In genomic region chr2:157414050-157414449, GRCh38 we compare ENCODE assay signal across 12 cellular contexts. TPM values are rescaled to one million over a fixed set of nuclear protein-coding genes. Genes with fewer than 3 reads are reported as not detected.
DNase-seq lines count a peak whose midpoint lies in the region; ATAC-seq, FAIRE-seq and TF ChIP-seq lines count a peak whose summit lies in the region.
"Had no signal": no experiment of that assay in that cellular context is flagged by ENCODE, and none has a peak within 500 bp of the region (broad histone marks: within the 10 kb centered on the region; RNA-seq: fewer than 3 reads in every experiment).

No MANE protein-coding gene starts in this region.

- no peaks in the 10 kb centered on the region for H3K27me3 Mint-ChIP-seq in activated CD4-positive, alpha-beta T cell treated with anti-CD3 and anti-CD28 coated beads for 36 hours
- H3K27me3 Mint-ChIP-seq in IgD-negative memory B cell, result no peaks in the 10 kb centered on the region

- no peak overlapping the region for H3K4me3 ChIP-seq in small intestine (ENCODE audit: low read depth in 1 of 2, low read length in 2 of 2)
- H3K4me3 ChIP-seq in mammary epithelial cell (replicated peaks in 1 of 3; ENCODE audit: insufficient read depth in 1 of 3, low read depth in 2 of 3, low read length in 3 of 3), result no peak overlapping the region
- H3K4me3 ChIP-seq: cardiac muscle cell, uterus had no signal

- FAIRE-seq in small intestine (lab: Jason Lieb, UNC), result no peak
- FAIRE-seq: A204.1 had no signal

- H2AFZ ChIP-seq in mammary epithelial cell (ENCODE audit: low read depth, low read length), result no peak overlapping the region

- dilution Hi-C loops in mammary epithelial cell (cut with HindIII; ENCODE audit: low sequenced_read_pairs), result no loop called here

- in situ Hi-C loops in mammary epithelial cell (cut with MboI; ENCODE audit: low sequenced_read_pairs in 2 of 2), result no loop called here

- H3K36me3 ChIP-seq in small intestine (ENCODE audit: control insufficient read depth in 2 of 2, insufficient read depth in 2 of 2, low read length in 2 of 2) (peaks cover 2 to 3% of the 10 kb centered on the region in 2 donors), mammary epithelial cell (ENCODE audit: insufficient read depth, low read length) (no peaks in the 10 kb centered on the region)
- H3K36me3 ChIP-seq: cardiac muscle cell, uterus had no signal

- no peaks in the 10 kb centered on the region for H3K9me3 Mint-ChIP-seq in activated CD4-positive, alpha-beta T cell treated with anti-CD3 and anti-CD28 coated beads for 36 hours (ENCODE audit: low read depth)
- H3K9me3 Mint-ChIP-seq in IgD-negative memory B cell, result peaks cover 0 to 3% (median 0%) of the 10 kb centered on the region in 3 donors

- no peak for DNase-seq in activated CD4-positive, alpha-beta T cell treated with anti-CD3 and anti-CD28 coated beads for 36 hours
- no peak for DNase-seq in activated CD4-positive, alpha-beta T cell treated with anti-CD3 and anti-CD28 coated beads, Interleukin-2, amount 50 U/mL, for 48 hours
- DNase-seq in small intestine (no peak), dermis blood vessel endothelial cell (no peak), mammary epithelial cell (no peak), HPDE6-E6E7 (ENCODE audit: extremely low spot score) (no peak)
- DNase-seq: NCI-H1092, uterus had no signal

- H3K9me3 ChIP-seq in small intestine (ENCODE audit: control insufficient read depth, low read depth) (no peaks in the 10 kb centered on the region), mammary epithelial cell (replicated peaks; ENCODE audit: insufficient read depth, low read length) (no peaks in the 10 kb centered on the region)
- H3K9me3 ChIP-seq: uterus had no signal

- H3K27ac ChIP-seq in small intestine (ENCODE audit: low read depth in 1 of 2, low read length in 1 of 2) (peak overlapping the region; percentile 53 to 55), mammary epithelial cell (ENCODE audit: insufficient read depth, low read depth, low read length) (no peak overlapping the region)
- H3K27ac ChIP-seq: cardiac muscle cell, uterus had no signal

- H3K36me3 Mint-ChIP-seq in activated CD4-positive, alpha-beta T cell treated with anti-CD3 and anti-CD28 coated beads for 36 hours (ENCODE audit: low read depth), result peaks cover 70% of the 10 kb centered on the region
- H3K36me3 Mint-ChIP-seq in IgD-negative memory B cell, result peaks cover 11% of the 10 kb centered on the region

- peak overlapping the region; percentile 100 for H3K27ac Mint-ChIP-seq in activated CD4-positive, alpha-beta T cell treated with anti-CD3 and anti-CD28 coated beads for 36 hours
- H3K27ac Mint-ChIP-seq in IgD-negative memory B cell, result peak overlapping the region; percentile 64 to 91 (median 80)

- POLR2A ChIA-PET in activated CD4-positive, alpha-beta T cell treated with anti-CD3 and anti-CD28 coated beads for 36 hours (lab: Charles Lee), result interaction anchor here (0.5 to 3.2 kb wide), 15 partner anchors 10 to 485 kb away, joined by 3 to 26 read pairs (median 4); partner anchors contain the start of gene CYTIP

- no peaks in the 10 kb centered on the region for H3K79me2 ChIP-seq in mammary epithelial cell (ENCODE audit: insufficient read depth, low read length)

- H3K4me1 ChIP-seq in small intestine (ENCODE audit: control insufficient read depth in 2 of 2, insufficient read depth in 1 of 2, low read depth in 1 of 2, low read length in 1 of 2) (no peaks in the 10 kb centered on the region), mammary epithelial cell (ENCODE audit: insufficient read depth, low read length) (no peaks in the 10 kb centered on the region)
- H3K4me1 ChIP-seq: uterus had no signal

- H3K4me2 ChIP-seq in mammary epithelial cell (ENCODE audit: insufficient read depth, low read depth, low read length), result no peak overlapping the region

- H3K4me3 Mint-ChIP-seq in activated CD4-positive, alpha-beta T cell treated with anti-CD3 and anti-CD28 coated beads for 36 hours, result peak overlapping the region; percentile 63
- H3K4me3 Mint-ChIP-seq in IgD-negative memory B cell, result peak overlapping the region in 3 of 4 donors; percentile 24 to 77 (median 56)

- 68 to 75% (median 73%) methylated on average over 1 of the region's 1 CpG for WGBS in small intestine, 3 donors
- WGBS in mammary epithelial cell (ENCODE audit: low coverage, missing lambda C conversion rate), result 60% methylated on average over 1 of the region's 1 CpG

- peak; percentile 44 for ATAC-seq in activated CD4-positive, alpha-beta T cell treated with anti-CD3 and anti-CD28 coated beads for 36 hours
- ATAC-seq in HG02588 (IDR thresholded peaks at IDR 0.05; ENCODE audit: unreplicated experiment), result peak; percentile 21

- intact Hi-C loops in activated CD4-positive, alpha-beta T cell treated with anti-CD3 and anti-CD28 coated beads for 36 hours (cut with DNase I, micrococcal nuclease), result loop anchor here in 1 of 2 experiments (5.0 kb wide), 1 partner anchor 463 kb away; the partner anchor contains the start of gene ACVR1
- intact Hi-C loops in mammary epithelial cell (cut with micrococcal nuclease), result no loop called here

- peaks cover 91% of the 10 kb centered on the region for H3K4me1 Mint-ChIP-seq in activated CD4-positive, alpha-beta T cell treated with anti-CD3 and anti-CD28 coated beads for 36 hours
- H3K4me1 Mint-ChIP-seq in IgD-negative memory B cell, result peaks cover 47 to 70% (median 65%) of the 10 kb centered on the region in 3 donors

- no peaks in the 10 kb centered on the region for H3K27me3 ChIP-seq in small intestine (ENCODE audit: control insufficient read depth in 2 of 2, insufficient read depth in 2 of 2, low read length in 2 of 2)
- H3K27me3 ChIP-seq in mammary epithelial cell (ENCODE audit: insufficient read depth, low read length), result peaks cover 2% of the 10 kb centered on the region
- H3K27me3 ChIP-seq: cardiac muscle cell, uterus had no signal

- TF ChIP-seq CTCF in mammary epithelial cell (conservative IDR thresholded peaks at IDR 0.05 in 1 of 2, IDR thresholded peaks at IDR 0.05 in 1 of 2; ENCODE audit: extremely low read depth in 1 of 2, insufficient read depth in 1 of 2, low read depth in 1 of 2, low read length in 2 of 2), result no peak

- no peaks in the 10 kb centered on the region for H4K20me1 ChIP-seq in mammary epithelial cell (ENCODE audit: insufficient read depth, low read length)

- no peak overlapping the region for H3K9ac ChIP-seq in mammary epithelial cell (ENCODE audit: insufficient read depth, low read length)

- BruUV-seq in mammary epithelial cell (replicated peaks; lab: Mats Ljungman, UMichigan), result no TSS peak

- CTCF ChIA-PET in activated CD4-positive, alpha-beta T cell treated with anti-CD3 and anti-CD28 coated beads for 36 hours (lab: Charles Lee), result interaction anchor here (1.0 to 3.2 kb wide), 14 partner anchors 10 to 109 kb away, joined by 3 to 20 read pairs (median 6); partner anchors contain the start of genes CYTIP and ERMN
- CTCF ChIA-PET in mammary epithelial cell (lab: Charles Lee; ENCODE audit: low non-redundant PET), result interaction anchor here (0.6 kb wide), 1 partner anchor 160 kb away, joined by 4 read pairs; no protein-coding TSS in a partner anchor

RNA-seq across cellular contexts. Expression of gene CYTIP, which starts 29.8 kb away (rescaled TPM):
- 100 to 1,000 TPM; 470 to 536 TPM for total RNA-seq in activated CD4-positive, alpha-beta T cell treated with anti-CD3 and anti-CD28 coated beads for 36 hours
- 83.6 TPM for polyA plus RNA-seq in IgD-negative memory B cell
- 10 to 100 TPM in 2 of 3 donors, 1 to 10 TPM in 1; 9.4 to 19.8 (median 15.7) TPM for polyA plus RNA-seq in small intestine
- 0.14 TPM in 1 of 2 replicates, not detected in the other for total RNA-seq in dermis blood vessel endothelial cell
- not detected for total RNA-seq in mammary epithelial cell
- not detected for polyA plus RNA-seq in mammary epithelial cell
- not detected for polyA minus RNA-seq in mammary epithelial cell
- total RNA-seq: cardiac muscle cell had no signal
- polyA plus RNA-seq: cardiac muscle cell had no signal

Comparison
In these comparisons a context has a peak if more than half of its experiments do, and no peak if none do; other contexts are left out.
1. RNA of gene CYTIP, which starts 29.8 kb away (total RNA-seq): 470 to 536 TPM in activated CD4-positive, alpha-beta T cell treated with anti-CD3 and anti-CD28 coated beads for 36 hours; 0.14 TPM in dermis blood vessel endothelial cell and not detected in mammary epithelial cell; every median in the first group is over 100 times any median in the second.